ENCODE assay signal across 8 cellular contexts in the genomic region with DNA sequence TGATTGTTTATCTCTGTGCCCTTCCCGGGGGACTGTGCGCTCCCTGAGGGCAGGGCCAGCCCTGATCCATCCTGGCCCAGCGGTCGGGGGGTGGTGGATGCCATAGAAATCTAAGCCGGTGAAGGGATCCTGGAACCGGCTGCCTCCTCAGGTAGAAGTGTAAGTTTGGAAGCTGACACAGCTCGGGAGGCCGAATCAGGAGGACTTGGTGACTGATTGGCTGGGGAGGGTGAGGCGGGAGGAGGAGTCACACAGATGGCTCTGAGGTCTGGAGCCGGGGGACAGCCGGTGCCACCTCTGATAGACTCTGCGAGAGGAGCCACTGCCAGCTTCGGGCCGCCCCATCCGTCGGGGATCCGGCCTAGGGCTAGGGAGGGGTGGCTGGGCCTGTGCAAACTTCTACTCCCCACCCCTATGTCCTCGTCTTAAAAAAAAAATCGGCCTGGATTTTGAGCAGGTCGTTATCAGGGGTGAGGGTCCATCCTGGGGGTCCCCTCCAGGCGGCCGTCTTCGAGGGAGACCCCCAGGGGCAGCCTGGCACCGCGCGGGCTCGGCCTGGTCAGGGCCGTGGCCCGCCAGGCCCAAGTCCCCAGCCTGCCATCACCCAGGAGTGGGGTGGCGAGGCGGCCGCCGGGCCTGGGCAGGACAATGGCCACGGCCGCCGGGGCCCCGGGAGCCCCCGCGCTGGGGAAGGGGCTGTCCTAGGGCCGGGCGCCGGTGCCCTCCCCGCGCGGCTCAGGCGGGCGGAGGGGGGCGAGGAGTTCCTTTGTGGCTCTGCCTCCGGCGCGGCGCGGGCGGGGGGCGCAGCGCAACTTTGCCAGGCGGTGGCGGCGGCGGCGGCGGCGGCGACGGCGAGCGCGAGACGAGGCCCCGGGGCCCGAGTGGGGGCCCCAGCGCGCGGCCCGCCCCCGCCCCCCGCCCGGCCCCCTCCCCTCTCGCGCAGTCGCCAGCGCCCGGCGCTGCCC. TPM values are rescaled to one million over a fixed set of nuclear protein-coding genes. Genes with fewer than 3 reads are reported as not detected.
DNase-seq lines count a peak whose midpoint lies in the region; ATAC-seq, FAIRE-seq and TF ChIP-seq lines count a peak whose summit lies in the region.

No MANE protein-coding gene starts in this region.

- TF ChIP-seq POLR2A in GM12891 (IDR thresholded peaks at IDR 0.05; ENCODE audit: low read depth, low read length): peak; percentile 38; the same call in 1 of the 2 replicates

- H3K36me3 ChIP-seq in cardiac muscle cell (no peaks in the 10 kb centered on the region), osteoblast (ENCODE audit: insufficient read depth, low read length) (no peaks in the 10 kb centered on the region), urinary bladder (ENCODE audit: insufficient read depth) (no peaks in the 10 kb centered on the region)

- H3K27me3 ChIP-seq in cardiac muscle cell: no peaks in the 10 kb centered on the region
- H3K27me3 ChIP-seq in osteoblast (ENCODE audit: insufficient read depth, low read length): no peaks in the 10 kb centered on the region

- H3K36me3 Mint-ChIP-seq in activated naive CD8-positive, alpha-beta T cell treated with anti-CD3 and anti-CD28 coated beads for 36 hours: peaks cover 3% of the 10 kb centered on the region

- H3K4me1 ChIP-seq in cardiac muscle cell (ENCODE audit: low read depth): peaks cover 21% of the 10 kb centered on the region
- peaks cover 10% of the 10 kb centered on the region for H3K4me1 ChIP-seq in osteoblast (ENCODE audit: insufficient read depth, low read length)
- H3K4me1 ChIP-seq in urinary bladder (ENCODE audit: insufficient read depth): peaks cover 1% of the 10 kb centered on the region

- H3K9me3 ChIP-seq in cardiac muscle cell (ENCODE audit: low read depth) (no peaks in the 10 kb centered on the region), osteoblast (ENCODE audit: low read depth, low read length) (no peaks in the 10 kb centered on the region)

- peaks cover 3% of the 10 kb centered on the region for H4K20me1 ChIP-seq in osteoblast (ENCODE audit: insufficient read depth, low read length)

- H2AFZ ChIP-seq in osteoblast (ENCODE audit: low read length): peak overlapping the region; percentile 68

- peak overlapping the region; percentile 80 for H3K27ac ChIP-seq in cardiac muscle cell
- H3K27ac ChIP-seq in osteoblast (ENCODE audit: low read depth, low read length): no peak overlapping the region
- H3K27ac ChIP-seq in urinary bladder (ENCODE audit: low read depth): peak overlapping the region; percentile 97

- H3K4me3 ChIP-seq in cardiac muscle cell (peak overlapping the region; percentile 22), osteoblast (ENCODE audit: insufficient read depth, low read length) (peak overlapping the region; percentile 67), urinary bladder (ENCODE audit: low read depth, low read length) (peak overlapping the region; percentile 95)

- peaks cover 3% of the 10 kb centered on the region for H3K27me3 Mint-ChIP-seq in activated naive CD8-positive, alpha-beta T cell treated with anti-CD3 and anti-CD28 coated beads for 36 hours

- H3K4me2 ChIP-seq in osteoblast (ENCODE audit: insufficient read depth, low read length): peak overlapping the region; percentile 72

- no peak overlapping the region for H3K27ac Mint-ChIP-seq in activated naive CD8-positive, alpha-beta T cell treated with anti-CD3 and anti-CD28 coated beads for 36 hours

- 6% methylated on average over 75 of the region's 84 CpGs for WGBS in urinary bladder

- DNase-seq in GM12891 (ENCODE audit: insufficient read length, low spot score) (peak; percentile 58), HT-29 (ENCODE audit: low spot score) (peak; percentile 44), SHP77 (lab: John Stamatoyannopoulos, UW) (peak; percentile 75 to 78), cardiac muscle cell (ENCODE audit: low read depth in 1 of 2, low spot score in 1 of 2) (peak; percentile 55 to 65), osteoblast (ENCODE audit: insufficient read length, low spot score, missing footprints) (peak; percentile 95)
- DNase-seq in activated naive CD8-positive, alpha-beta T cell treated with anti-CD3 and anti-CD28 coated beads for 36 hours: peak; percentile 48

- no peak for ATAC-seq in HG02763 (IDR thresholded peaks at IDR 0.05; ENCODE audit: unreplicated experiment)

- H3K4me1 Mint-ChIP-seq in activated naive CD8-positive, alpha-beta T cell treated with anti-CD3 and anti-CD28 coated beads for 36 hours: peaks cover 25% of the 10 kb centered on the region

- peak overlapping the region; percentile 54 for H3K4me3 Mint-ChIP-seq in activated naive CD8-positive, alpha-beta T cell treated with anti-CD3 and anti-CD28 coated beads for 36 hours

- FAIRE-seq in GM12891 (lab: Jason Lieb, UNC): peak; percentile 89

- H3K9me3 Mint-ChIP-seq in activated naive CD8-positive, alpha-beta T cell treated with anti-CD3 and anti-CD28 coated beads for 36 hours: no peaks in the 10 kb centered on the region

- peaks cover 34% of the 10 kb centered on the region for H3K79me2 ChIP-seq in osteoblast (ENCODE audit: insufficient read depth, low read length)

- TF ChIP-seq CTCF in cardiac muscle cell (IDR thresholded peaks at IDR 0.05; ENCODE audit: low read depth, low read length): no peak
- TF ChIP-seq CTCF in osteoblast (IDR thresholded peaks at IDR 0.05; ENCODE audit: extremely low read depth, low read depth, low read length): no peak

TF ChIP-seq in GM12891, 5 proteins besides CTCF, POLR2A, EP300 and RAD21:
- TF ChIP-seq PAX5 (IDR thresholded peaks at IDR 0.05; ENCODE audit: insufficient read depth, low read length, severe bottlenecking) (no peak), SPI1 (IDR thresholded peaks at IDR 0.05; ENCODE audit: low read depth, low read length) (no peak), POU2F2 (IDR thresholded peaks at IDR 0.05; ENCODE audit: low read depth, low read length) (no peak), POLR2AphosphoS5 (IDR thresholded peaks at IDR 0.05; ENCODE audit: low read depth, low read length) (0 out of 2 replicates have a peak, but pooled peaks have one; percentile 35), TAF1 (IDR thresholded peaks at IDR 0.05; ENCODE audit: low read depth, low read length) (0 out of 2 replicates have a peak, but pooled peaks have one; percentile 20)

RNA-seq across cellular contexts. Expression of a gene that starts 0.7 kb away (rescaled TPM):
- polyA plus RNA-seq in GM12891 (2012; ENCODE audit: low read depth, missing spikeins): 7.1 TPM
- total RNA-seq in HT-29 (2014; rRNA removed; shearing (Covaris generic)): 1.2 and 1.3 TPM in 2 replicates
- total RNA-seq in activated naive CD8-positive, alpha-beta T cell treated with anti-CD3 and anti-CD28 coated beads for 36 hours: 1 to 10 TPM; 7.2 to 9.2 TPM
- total RNA-seq in cardiac muscle cell (62.0 and 77.5 TPM in 2 replicates), osteoblast (13.4 and 18.9 TPM in 2 replicates), urinary bladder (10.3 TPM)
- polyA plus RNA-seq in cardiac muscle cell (53.4 and 57.9 TPM in 2 replicates), urinary bladder (33.7 TPM)

Comparison
In these comparisons a context has a peak if more than half of its experiments do, and no peak if none do; other contexts are left out.
1. DNase-seq: peak in every context shown above with its lines; median percentile 95 in osteoblast; 76 in SHP77; 60 in cardiac muscle cell; 58 in GM12891; 48 in activated naive CD8-positive, alpha-beta T cell treated with anti-CD3 and anti-CD28 coated beads for 36 hours; 44 in HT-29.
2. H3K4me3 ChIP-seq: peak in every context shown above with its lines; median percentile 95 in urinary bladder; 67 in osteoblast; 22 in cardiac muscle cell.